ENCODE assay signal across 8 cellular contexts in genomic region chr9:121463026-121463827, GRCh38. TPM values are rescaled to one million over a fixed set of nuclear protein-coding genes. Genes with fewer than 3 reads are reported as not detected.
DNase-seq lines count a peak whose midpoint lies in the region; ATAC-seq, FAIRE-seq and TF ChIP-seq lines count a peak whose summit lies in the region.

No MANE protein-coding gene starts in this region.

- H3K4me1 ChIP-seq in A549, result no peaks in the 10 kb centered on the region
- H3K4me1 ChIP-seq in fibroblast of lung (ENCODE audit: control insufficient read depth, extremely low read depth, insufficient read depth, low read length), result no peaks in the 10 kb centered on the region
- peaks cover 17% of the 10 kb centered on the region for H3K4me1 ChIP-seq in vagina

- no peak overlapping the region for H2AFZ ChIP-seq in fibroblast of lung (ENCODE audit: low read length)

- H3K27ac ChIP-seq in A549, result no peak overlapping the region
- H3K27ac ChIP-seq in fibroblast of lung (ENCODE audit: insufficient read depth, low read length), result no peak overlapping the region
- no peak overlapping the region for H3K27ac ChIP-seq in vagina

- FAIRE-seq in A549 (lab: Jason Lieb, UNC), result no peak

- H3K9me3 ChIP-seq in A549 (no peaks in the 10 kb centered on the region), fibroblast of lung (ENCODE audit: control insufficient read depth, insufficient read depth, low read depth, low read length) (no peaks in the 10 kb centered on the region), vagina (no peaks in the 10 kb centered on the region)

- H3K79me2 ChIP-seq in fibroblast of lung (ENCODE audit: control insufficient read depth, insufficient read depth, low read length), result no peaks in the 10 kb centered on the region

- CTCF ChIA-PET in A549 (lab: Yijun Ruan, JAX), result interaction anchor here (0.8 to 1.5 kb wide), 5 partner anchors 9 to 34 kb away, joined by 3 to 5 read pairs (median 3); no protein-coding TSS in a partner anchor

- ATAC-seq in A549 (peak; percentile 40 to 72; a peak in 4 of 6 replicates), GM21367 (IDR thresholded peaks at IDR 0.05; ENCODE audit: unreplicated experiment) (no peak), HG03025 (IDR thresholded peaks at IDR 0.05; ENCODE audit: low FRiP score, unreplicated experiment) (no peak)

- TF ChIP-seq CTCF in A549 (IDR thresholded peaks at IDR 0.05) (peak; percentile 39), GM12865 (IDR thresholded peaks at IDR 0.05; ENCODE audit: insufficient read depth, low read depth, low read length, missing control alignments) (peak; percentile 67), fibroblast of lung (conservative IDR thresholded peaks at IDR 0.05 in 1 of 2, IDR thresholded peaks at IDR 0.05 in 1 of 2; ENCODE audit: low read depth in 1 of 2, low read length in 2 of 2) (peak; percentile 58 to 68), vagina (IDR thresholded peaks at IDR 0.05) (peak in 1 of 3 experiments; percentile 14)

- 50% methylated on average over 10 of the region's 12 CpGs for WGBS in A549 (ENCODE audit: missing lambda C conversion rate)

- H3K27me3 ChIP-seq in fibroblast of lung (ENCODE audit: control insufficient read depth, insufficient read depth, low read length), result peaks cover 5% of the 10 kb centered on the region
- H3K27me3 ChIP-seq in vagina, result no peaks in the 10 kb centered on the region

- H3K36me3 ChIP-seq in fibroblast of lung (ENCODE audit: control insufficient read depth, insufficient read depth, low read length), result no peaks in the 10 kb centered on the region
- H3K36me3 ChIP-seq in vagina, result no peaks in the 10 kb centered on the region

- H3K9ac ChIP-seq in fibroblast of lung (ENCODE audit: insufficient read depth, low read length), result no peak overlapping the region

- intact Hi-C loops in vagina (cut with DNase I), result loop anchor here (2.0 kb wide), 1 partner anchor 36 kb away; the partner anchor contains the start of gene GGTA1

- TF ChIP-seq RAD21 in A549 (conservative IDR thresholded peaks at IDR 0.05 in 1 of 2, IDR thresholded peaks at IDR 0.05 in 1 of 2), result no peak

- H3K4me2 ChIP-seq in A549 (no peak overlapping the region), fibroblast of lung (ENCODE audit: extremely low read depth, insufficient read depth, low read length) (no peak overlapping the region)

- DNase-seq in A549 (ENCODE audit: low read depth in 1 of 2, low spot score in 1 of 2), result peak; percentile 24 to 30
- DNase-seq in GM12865 (ENCODE audit: low read depth), result peak; percentile 15
- peak; percentile 37 for DNase-seq in RPMI8226
- peak in 1 of 2 donors; percentile 23 for DNase-seq in fibroblast of lung (ENCODE audit: low read depth in 2 of 2)
- peak; percentile 24 for DNase-seq in pons (ENCODE audit: low spot score)
- DNase-seq in vagina (ENCODE audit: extremely low spot score in 2 of 2), result no peak

- POLR2A ChIA-PET in A549 (lab: Yijun Ruan, JAX), result no interaction called here

- no peaks in the 10 kb centered on the region for H4K20me1 ChIP-seq in fibroblast of lung (ENCODE audit: control insufficient read depth, extremely low read depth, insufficient read depth, low read length)

- no peak overlapping the region for H3K4me3 ChIP-seq in A549
- no peak overlapping the region for H3K4me3 ChIP-seq in GM12865 (ENCODE audit: low read depth, low read length)
- H3K4me3 ChIP-seq in fibroblast of lung (replicated peaks in 1 of 4; ENCODE audit: control extremely low read depth in 1 of 4, insufficient read depth in 1 of 4, low read depth in 3 of 4, low read length in 4 of 4), result no peak overlapping the region
- H3K4me3 ChIP-seq in vagina, result no peak overlapping the region

- TF ChIP-seq EP300 in A549 (IDR thresholded peaks at IDR 0.05), result no peak

- no peak for TF ChIP-seq POLR2A in A549 (IDR thresholded peaks at IDR 0.05; ENCODE audit: low read length)
- no peak for TF ChIP-seq POLR2A in vagina (IDR thresholded peaks at IDR 0.05)

TF ChIP-seq in A549, 52 proteins besides CTCF, POLR2A, EP300 and RAD21:
- no peak for TF ChIP-seq SREBF2 (IDR thresholded peaks at IDR 0.05)
- no peak for TF ChIP-seq FOSL2 (IDR thresholded peaks at IDR 0.05)
- TF ChIP-seq FOSL2 (CRISPR knock-in tag; IDR thresholded peaks at IDR 0.05), result peak; percentile 32; the same call in 1 of the 2 replicates

RNA-seq across cellular contexts. Expression of gene GGTA1, which starts 36.4 kb away (rescaled TPM):
- polyA plus RNA-seq in A549 (2011; rRNA removed) (0.05 TPM in 1 of 2 replicates, not detected in the other), A549 (2017; fragmentation: RNase III; extraction: RNeasy Plus Mini Kit Qiagen cat#74134 plus additional on column Dnase treatment) (not detected in 3 replicates), fibroblast of lung (0.03 TPM in 1 of 2 replicates, not detected in the other)
- not detected in 2 replicates for polyA plus RNA-seq in A549 (2012; cell fraction: cytosol; rRNA removed)
- polyA plus RNA-seq in A549 (2012; cell fraction: nucleus; rRNA removed), result not detected in 2 replicates
- not detected in 2 replicates for polyA minus RNA-seq in A549 (2011; rRNA and poly(A)+ RNA removed)
- total RNA-seq in fibroblast of lung (under 0.01 TPM in 1 of 2 replicates, not detected in the other), vagina (18.4 TPM)
- polyA plus RNA-seq in fibroblast of lung (2012), result 0.13 and 0.16 TPM in 2 replicates
- polyA minus RNA-seq in fibroblast of lung (ENCODE audit: low replicate concordance), result not detected in 2 replicates

Comparison
In these comparisons a context has a peak if more than half of its experiments do, and no peak if none do; other contexts are left out.
1. ATAC-seq: peak in A549 (2 of 2); none in GM21367 (single experiment) and HG03025 (single experiment).
2. DNase-seq: peak in A549 (2 of 2), GM12865 (single experiment), RPMI8226 (single experiment) and pons (single experiment); none in vagina (0 of 2).
3. RNA of gene GGTA1, which starts 36.4 kb away (total RNA-seq): 18.4 TPM in vagina (single experiment); under 0.01 TPM in fibroblast of lung; every median in the first group is over 10 times any median in the second.